Comparison of ENCODE assay signal across 18 cellular contexts in genomic region chr3:11001020-11001657, GRCh38. TPM values are rescaled to one million over a fixed set of nuclear protein-coding genes. Genes with fewer than 3 reads are reported as not detected.
DNase-seq lines count a peak whose midpoint lies in the region; ATAC-seq and TF ChIP-seq lines count a peak whose summit lies in the region.
"Had no signal": no experiment of that assay in that cellular context is flagged by ENCODE, and none has a peak within 500 bp of the region (broad histone marks: within the 10 kb centered on the region; RNA-seq: fewer than 3 reads in every experiment).

No MANE protein-coding gene starts in this region.

- no peaks in the 10 kb centered on the region for H3K4me1 ChIP-seq in left ventricle myocardium inferior
- H3K4me1 ChIP-seq: gastroesophageal sphincter, left lung, spleen had no signal

- peaks cover 89% of the 10 kb centered on the region for H3K27me3 ChIP-seq in left ventricle myocardium inferior (ENCODE audit: low read depth)

- peak; percentile 2 for DNase-seq in DMS53 (lab: John Stamatoyannopoulos, UW)
- DNase-seq in DMS53 treated with DMSO at 0.1 percent for 48 hours (lab: John Stamatoyannopoulos, UW; ENCODE audit: unreplicated experiment): no peak
- DNase-seq in amygdala (lab: John Stamatoyannopoulos, UW): peak in 46 of 56 donors; percentile 19 to 86 (median 66)
- peak; percentile 33 for DNase-seq in kidney tubule cell (ENCODE audit: low spot score)
- DNase-seq in renal cortical epithelial cell (ENCODE audit: low read depth): peak; percentile 9
- no peak for DNase-seq in left ventricle myocardium inferior
- DNase-seq: 8988T, activated gamma-delta T cell, Kasumi-1, left lung, NCI-H2171, spleen had no signal

- TF ChIP-seq CTCF in left ventricle myocardium inferior (IDR thresholded peaks at IDR 0.05; ENCODE audit: borderline replicate concordance): no peak

- no peak overlapping the region for H3K4me3 ChIP-seq in left ventricle myocardium inferior
- H3K4me3 ChIP-seq: gastroesophageal sphincter, left lung, spleen had no signal

- no peak overlapping the region for H3K27ac ChIP-seq in left ventricle myocardium inferior (replicated peaks)
- H3K27ac ChIP-seq: gastroesophageal sphincter, left lung, spleen, VCaP had no signal

- intact Hi-C loops in left ventricle myocardium inferior (cut with micrococcal nuclease): no loop called here

- ATAC-seq in HG03442 (IDR thresholded peaks at IDR 0.05; ENCODE audit: unreplicated experiment) (no peak), HG03439 (IDR thresholded peaks at IDR 0.05; ENCODE audit: unreplicated experiment) (no peak)
- ATAC-seq: gastroesophageal sphincter, left lung had no signal

- no peaks in the 10 kb centered on the region for H3K36me3 ChIP-seq in left ventricle myocardium inferior
- H3K36me3 ChIP-seq: gastroesophageal sphincter, left lung, spleen had no signal

- H3K9me3 ChIP-seq in left ventricle myocardium inferior (replicated peaks): no peaks in the 10 kb centered on the region
- H3K9me3 ChIP-seq: gastroesophageal sphincter, left lung, spleen had no signal

RNA-seq across cellular contexts. Expression of gene SLC6A1, which starts 8.6 kb away (rescaled TPM):
- total RNA-seq in renal cortical epithelial cell: not detected in 2 replicates
- 0.77 TPM for total RNA-seq in left ventricle myocardium inferior
- total RNA-seq: activated CD8-positive, alpha-beta memory T cell treated with anti-CD3 and anti-CD28 coated beads for 36 hours; natural killer cell treated with Interleukin-12 subunit alpha and Interleukin-12 subunit beta and Interleukin-15 and Interleukin-18, amount 100 ng/mL, for 72 hours had no signal

Comparison
In these comparisons a context has a peak if more than half of its experiments do, and no peak if none do; other contexts are left out.
1. DNase-seq: peak in DMS53 (single experiment), amygdala (46 of 56), kidney tubule cell (single experiment) and renal cortical epithelial cell (single experiment); none in DMS53 treated with DMSO at 0.1 percent for 48 hours (single experiment) and left ventricle myocardium inferior (single experiment).